ENCODE assay signal across 1 cellular context in genomic region chr4:158770671-158771070, GRCh38.
TF ChIP-seq lines count a peak whose summit lies in the region.

No MANE protein-coding gene starts in this region.

TF ChIP-seq in GM12878, 131 proteins besides CTCF, POLR2A, EP300 and RAD21 (continued from another document):
- no peak for TF ChIP-seq ATF2 (IDR thresholded peaks at IDR 0.05; ENCODE audit: low read length)
- TF ChIP-seq ZBTB4 (CRISPR knock-in tag; IDR thresholded peaks at IDR 0.05): no peak
- no peak for TF ChIP-seq FOS (IDR thresholded peaks at IDR 0.05; ENCODE audit: borderline replicate concordance, extremely low read depth, insufficient read length)
- no peak for TF ChIP-seq ZNF24 (IDR thresholded peaks at IDR 0.05)
- TF ChIP-seq MLLT1 (IDR thresholded peaks at IDR 0.05): no peak
- TF ChIP-seq TBL1XR1 (IDR thresholded peaks at IDR 0.05; ENCODE audit: low read depth, low read length): no peak
- TF ChIP-seq HDAC2 (IDR thresholded peaks at IDR 0.05): no peak
- no peak for TF ChIP-seq NBN (IDR thresholded peaks at IDR 0.05)
- no peak for TF ChIP-seq CHD4 (IDR thresholded peaks at IDR 0.05)
- TF ChIP-seq TAF1 (IDR thresholded peaks at IDR 0.05; ENCODE audit: borderline replicate concordance, low read depth, low read length): no peak
- TF ChIP-seq IKZF1 (conservative IDR thresholded peaks at IDR 0.05): no peak
- no peak for TF ChIP-seq SRF (IDR thresholded peaks at IDR 0.05; ENCODE audit: low read depth in 2 of 2, low read length in 2 of 2)
- no peak for TF ChIP-seq SUPT20H (IDR thresholded peaks at IDR 0.05; ENCODE audit: borderline replicate concordance, control insufficient read depth, low read depth, low read length)
- no peak for TF ChIP-seq IRF4 (IDR thresholded peaks at IDR 0.05; ENCODE audit: low read depth, low read length)
TF ChIP-seq in GM12878: peak in this region for 0.
